Comparison of ENCODE assay signal across 21 cellular contexts in the genomic region with DNA sequence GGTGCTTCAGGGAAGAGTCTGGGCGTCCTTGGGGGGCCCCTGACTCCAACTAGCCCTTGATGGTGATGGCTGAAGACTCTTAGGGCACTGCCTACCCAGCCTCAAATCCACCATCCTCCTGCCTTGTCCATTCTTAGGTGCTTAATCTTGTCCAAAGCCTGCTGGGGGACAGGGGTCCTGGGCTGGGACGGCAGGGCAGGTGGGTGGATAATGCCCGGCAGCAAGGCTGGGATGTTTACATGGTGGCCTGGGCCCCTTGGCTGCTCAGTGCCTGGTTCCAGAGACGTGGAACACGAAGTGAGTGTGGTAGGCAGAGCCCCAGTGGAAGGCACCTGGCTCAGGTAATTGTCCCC. TPM values are rescaled to one million over a fixed set of nuclear protein-coding genes. Genes with fewer than 3 reads are reported as not detected.
DNase-seq lines count a peak whose midpoint lies in the region; ATAC-seq and TF ChIP-seq lines count a peak whose summit lies in the region.
"Had no signal": no experiment of that assay in that cellular context is flagged by ENCODE, and none has a peak within 500 bp of the region (broad histone marks: within the 10 kb centered on the region; RNA-seq: fewer than 3 reads in every experiment).

No MANE protein-coding gene starts in this region.

- H3K4me3 Mint-ChIP-seq in CD8-positive, alpha-beta T cell, result peak overlapping the region; percentile 26
- H3K4me3 Mint-ChIP-seq in endodermal cell, result peak overlapping the region; percentile 82
- peak overlapping the region in 7 of 10 donors; percentile 18 to 88 (median 48) for H3K4me3 Mint-ChIP-seq in naive thymus-derived CD8-positive, alpha-beta T cell
- H3K4me3 Mint-ChIP-seq: activated CD4-positive, alpha-beta memory T cell treated with anti-CD3 and anti-CD28 coated beads, Interleukin-2, amount 10 ng/mL, durations not matched to agents 7 days and 5 days; CD4-positive, alpha-beta T cell had no signal

- intact Hi-C loops in CD8-positive, alpha-beta T cell (cut with DNase I, micrococcal nuclease), result no loop called here

- peaks cover 68% of the 10 kb centered on the region for H3K4me1 ChIP-seq in CD8-positive, alpha-beta T cell (ENCODE audit: insufficient read depth, low read length)
- H3K4me1 ChIP-seq in endodermal cell (ENCODE audit: control insufficient read depth, insufficient read depth, low read length), result peaks cover 29% of the 10 kb centered on the region

- H3K9me3 ChIP-seq in CD8-positive, alpha-beta T cell (ENCODE audit: low read length), result no peaks in the 10 kb centered on the region
- H3K9me3 ChIP-seq in WERI-Rb-1 (ENCODE audit: severe bottlenecking) (no peaks in the 10 kb centered on the region), endodermal cell (ENCODE audit: control insufficient read depth, low read length) (no peaks in the 10 kb centered on the region)
- H3K9me3 ChIP-seq: esophagus squamous epithelium, right atrium auricular region, tibial nerve had no signal

- no peaks in the 10 kb centered on the region for H3K9me3 Mint-ChIP-seq in CD8-positive, alpha-beta T cell
- no peaks in the 10 kb centered on the region for H3K9me3 Mint-ChIP-seq in endodermal cell
- no peaks in the 10 kb centered on the region for H3K9me3 Mint-ChIP-seq in naive thymus-derived CD8-positive, alpha-beta T cell
- H3K9me3 Mint-ChIP-seq: activated CD4-positive, alpha-beta memory T cell treated with anti-CD3 and anti-CD28 coated beads, Interleukin-2, amount 10 ng/mL, durations not matched to agents 7 days and 5 days; activated naive CD4-positive, alpha-beta T cell treated with anti-CD3 and anti-CD28 coated beads, Interleukin-2, amount 50 U/mL, for 72 hours; CD4-positive, alpha-beta T cell; stimulated activated effector memory CD8-positive, alpha-beta T cell treated with anti-CD3 and anti-CD28 coated beads, Interleukin-12 subunit alpha, Interleukin-12 subunit beta, amount 100 ng/mL, for 72 hours had no signal

- WGBS in endodermal cell (ENCODE audit: insufficient coverage in 1 of 2, insufficient read length in 1 of 2), 2 experiments, result 17 to 18% methylated on average over 2 to 5 of the region's 5 CpGs

- no peak for ATAC-seq in CD8-positive, alpha-beta T cell
- no peak for ATAC-seq in naive thymus-derived CD8-positive, alpha-beta T cell
- ATAC-seq in GM18519 (IDR thresholded peaks at IDR 0.05; ENCODE audit: low FRiP score, unreplicated experiment) (no peak), HG02759 (IDR thresholded peaks at IDR 0.05; ENCODE audit: unreplicated experiment) (no peak)
- ATAC-seq: activated naive CD4-positive, alpha-beta T cell treated with anti-CD3 and anti-CD28 coated beads, Interleukin-2, amount 50 U/mL, for 72 hours; stimulated activated effector memory CD8-positive, alpha-beta T cell treated with anti-CD3 and anti-CD28 coated beads, Interleukin-12 subunit alpha, Interleukin-12 subunit beta, amount 100 ng/mL, for 72 hours had no signal

- in situ Hi-C loops in KBM-7 (cut with MboI; ENCODE audit: low pct_unique_long_range_greater_than_20kb, low sequenced_read_pairs), result no loop called here

- H3K36me3 Mint-ChIP-seq in CD8-positive, alpha-beta T cell, result peaks cover 2% of the 10 kb centered on the region
- peaks cover 8% of the 10 kb centered on the region for H3K36me3 Mint-ChIP-seq in endodermal cell (ENCODE audit: low read depth)
- H3K36me3 Mint-ChIP-seq in naive thymus-derived CD8-positive, alpha-beta T cell, result no peaks in the 10 kb centered on the region
- H3K36me3 Mint-ChIP-seq: activated naive CD4-positive, alpha-beta T cell treated with anti-CD3 and anti-CD28 coated beads, Interleukin-2, amount 50 U/mL, for 72 hours had no signal

- no peak overlapping the region for H3K27ac Mint-ChIP-seq in CD8-positive, alpha-beta T cell
- peak overlapping the region; percentile 87 for H3K27ac Mint-ChIP-seq in endodermal cell
- peak overlapping the region in 5 of 10 donors; percentile 34 to 86 (median 53) for H3K27ac Mint-ChIP-seq in naive thymus-derived CD8-positive, alpha-beta T cell
- H3K27ac Mint-ChIP-seq: activated CD4-positive, alpha-beta memory T cell treated with anti-CD3 and anti-CD28 coated beads, Interleukin-2, amount 10 ng/mL, durations not matched to agents 7 days and 5 days; CD4-positive, alpha-beta T cell had no signal

- no peaks in the 10 kb centered on the region for H3K27me3 Mint-ChIP-seq in CD8-positive, alpha-beta T cell (ENCODE audit: low read depth)
- peaks cover 92% of the 10 kb centered on the region for H3K27me3 Mint-ChIP-seq in endodermal cell (ENCODE audit: insufficient read depth)
- peaks cover 0 to 2% (median 0%) of the 10 kb centered on the region in 5 donors for H3K27me3 Mint-ChIP-seq in naive thymus-derived CD8-positive, alpha-beta T cell

- H3K4me3 ChIP-seq in CD8-positive, alpha-beta T cell (ENCODE audit: low read depth, low read length), result no peak overlapping the region
- no peak overlapping the region for H3K4me3 ChIP-seq in WERI-Rb-1 (ENCODE audit: low read depth, low read length)
- H3K4me3 ChIP-seq in endodermal cell (ENCODE audit: low read length), result peak overlapping the region; percentile 70
- H3K4me3 ChIP-seq: esophagus squamous epithelium, tibial nerve had no signal

- POLR2A ChIA-PET in CD8-positive, alpha-beta T cell (lab: Charles Lee), result interaction anchor here (0.7 kb wide), 1 partner anchor 75 kb away, joined by 3 read pairs; no protein-coding TSS in a partner anchor
- POLR2A ChIA-PET in naive thymus-derived CD8-positive, alpha-beta T cell (lab: Charles Lee), result interaction anchor here (0.6 to 3.3 kb wide), 3 partner anchors 8 to 12 kb away, joined by 3 to 12 read pairs (median 8); no protein-coding TSS in a partner anchor

- no peak for DNase-seq in CD8-positive, alpha-beta T cell
- DNase-seq in WERI-Rb-1 (no peak), endodermal cell (peak; percentile 73), SIG-M5 treated with dmso at 0.1 percent for 504 hours (lab: John Stamatoyannopoulos, UW; ENCODE audit: unreplicated experiment) (no peak), KBM-7 (no peak)
- no peak for DNase-seq in naive thymus-derived CD8-positive, alpha-beta T cell
- DNase-seq: activated CD4-positive, alpha-beta memory T cell treated with anti-CD3 and anti-CD28 coated beads, Interleukin-2, amount 10 ng/mL, durations not matched to agents 7 days and 5 days; activated T-cell treated with anti-CD3 and anti-CD28 coated beads, Interleukin-2, amount 50 U/mL, for 48 hours; CD4-positive, alpha-beta T cell; esophagus squamous epithelium had no signal

- CTCF ChIA-PET in CD8-positive, alpha-beta T cell (lab: Charles Lee), result no interaction called here

- peaks cover 58% of the 10 kb centered on the region for H3K4me1 Mint-ChIP-seq in CD8-positive, alpha-beta T cell (ENCODE audit: low read depth)
- peaks cover 52% of the 10 kb centered on the region for H3K4me1 Mint-ChIP-seq in endodermal cell
- peaks cover 32 to 68% (median 63%) of the 10 kb centered on the region in 4 donors for H3K4me1 Mint-ChIP-seq in naive thymus-derived CD8-positive, alpha-beta T cell

- H3K27me3 ChIP-seq in CD8-positive, alpha-beta T cell (ENCODE audit: insufficient read depth, low read length), result no peaks in the 10 kb centered on the region
- H3K27me3 ChIP-seq in WERI-Rb-1 (ENCODE audit: insufficient read depth, low read depth, severe bottlenecking) (no peaks in the 10 kb centered on the region), endodermal cell (ENCODE audit: control insufficient read depth, insufficient read depth, low read length, poor library complexity, severe bottlenecking) (peaks cover 95% of the 10 kb centered on the region)

- H3K27ac ChIP-seq in CD8-positive, alpha-beta T cell (ENCODE audit: low read depth, low read length), result no peak overlapping the region
- H3K27ac ChIP-seq in WERI-Rb-1 (peak overlapping the region; percentile 80; the same call in 1 of the 2 replicates), endodermal cell (ENCODE audit: low read depth, low read length) (peak overlapping the region; percentile 85)
- H3K27ac ChIP-seq: esophagus squamous epithelium, right atrium auricular region, tibial nerve, VCaP had no signal

- peak overlapping the region; percentile 18 for H3K9ac ChIP-seq in endodermal cell (ENCODE audit: extremely low read depth, low read length, poor library complexity, severe bottlenecking)

- TF ChIP-seq CTCF in CD8-positive, alpha-beta T cell (IDR thresholded peaks at IDR 0.05), result no peak
- TF ChIP-seq CTCF in WERI-Rb-1 (IDR thresholded peaks at IDR 0.05; ENCODE audit: low read depth, low read length), result no peak
- no peak for TF ChIP-seq CTCF in endodermal cell (conservative IDR thresholded peaks at IDR 0.05)

- H3K36me3 ChIP-seq in CD8-positive, alpha-beta T cell (ENCODE audit: insufficient read depth, low read length), result no peaks in the 10 kb centered on the region
- H3K36me3 ChIP-seq in WERI-Rb-1 (no peaks in the 10 kb centered on the region), endodermal cell (ENCODE audit: control insufficient read depth, insufficient read depth, low read length) (no peaks in the 10 kb centered on the region)
- H3K36me3 ChIP-seq: esophagus squamous epithelium, right atrium auricular region, tibial nerve had no signal

RNA-seq across cellular contexts. Expression of gene FOXJ1, which starts 2.2 kb away (rescaled TPM):
- 1 to 10 TPM; 2.2 to 2.7 TPM for total RNA-seq in CD8-positive, alpha-beta T cell
- 10 to 100 TPM; 17.8 to 23.6 TPM for total RNA-seq in endodermal cell
- 12.3 TPM for polyA plus RNA-seq in endodermal cell (2013, experiment 1 of 2)
- 12.8 TPM for polyA plus RNA-seq in endodermal cell (2013, experiment 2 of 2)
- total RNA-seq in naive thymus-derived CD8-positive, alpha-beta T cell, result 1 to 10 TPM; 3.4 to 3.7 TPM
- 1 to 10 TPM in 2 of 3 donors, under 1 TPM in 1; 0.28 to 2.8 (median 1.8) TPM for polyA plus RNA-seq in naive thymus-derived CD8-positive, alpha-beta T cell
- total RNA-seq: bronchial epithelial cell, dermis microvascular lymphatic vessel endothelial cell, lung microvascular endothelial cell, MCF 10A, right atrium auricular region, tibial nerve had no signal

RNA-seq across cellular contexts. Expression of gene EXOC7, which starts 35.3 kb away (rescaled TPM):
- 100 to 1,000 TPM in 1 of 2 experiments, 10 to 100 TPM in 1; 97.3 to 101 TPM for total RNA-seq in CD8-positive, alpha-beta T cell
- 100 to 1,000 TPM; 159 to 187 TPM for total RNA-seq in endodermal cell
- polyA plus RNA-seq in endodermal cell (2013, experiment 1 of 2), result 83.1 TPM
- 82.3 TPM for polyA plus RNA-seq in endodermal cell (2013, experiment 2 of 2)
- 100 to 1,000 TPM; 199 to 210 TPM for total RNA-seq in naive thymus-derived CD8-positive, alpha-beta T cell
- polyA plus RNA-seq in naive thymus-derived CD8-positive, alpha-beta T cell, result 10 to 100 TPM; 46.0 to 62.6 (median 49.0) TPM

RNA-seq across cellular contexts. Expression of gene ZACN, which starts 59.9 kb away (rescaled TPM):
- total RNA-seq in CD8-positive, alpha-beta T cell, result 1 to 10 TPM; 1.2 to 2.0 TPM
- under 1 TPM in 1 of 2 donors, not detected in 1; 0.09 TPM for total RNA-seq in endodermal cell
- polyA plus RNA-seq in endodermal cell (2013, experiment 1 of 2), result not detected
- polyA plus RNA-seq in endodermal cell (2013, experiment 2 of 2), result not detected
- under 1 TPM in 1 of 2 experiments, not detected in 1; 0.21 TPM for total RNA-seq in naive thymus-derived CD8-positive, alpha-beta T cell
- polyA plus RNA-seq in naive thymus-derived CD8-positive, alpha-beta T cell, result 1 to 10 TPM in 2 of 3 donors, not detected in 1; 1.9 to 4.6 TPM
- total RNA-seq: bronchial epithelial cell, dermis microvascular lymphatic vessel endothelial cell, esophagus squamous epithelium, lung microvascular endothelial cell, MCF 10A, right atrium auricular region, tibial nerve had no signal

Comparison
In these comparisons a context has a peak if more than half of its experiments do, and no peak if none do; other contexts are left out.
1. H3K4me3 Mint-ChIP-seq: peak in every context shown above with its lines; median percentile 82 in endodermal cell; 48 in naive thymus-derived CD8-positive, alpha-beta T cell; 26 in CD8-positive, alpha-beta T cell.